ENCODE assay signal across 1 cellular context in the genomic region with DNA sequence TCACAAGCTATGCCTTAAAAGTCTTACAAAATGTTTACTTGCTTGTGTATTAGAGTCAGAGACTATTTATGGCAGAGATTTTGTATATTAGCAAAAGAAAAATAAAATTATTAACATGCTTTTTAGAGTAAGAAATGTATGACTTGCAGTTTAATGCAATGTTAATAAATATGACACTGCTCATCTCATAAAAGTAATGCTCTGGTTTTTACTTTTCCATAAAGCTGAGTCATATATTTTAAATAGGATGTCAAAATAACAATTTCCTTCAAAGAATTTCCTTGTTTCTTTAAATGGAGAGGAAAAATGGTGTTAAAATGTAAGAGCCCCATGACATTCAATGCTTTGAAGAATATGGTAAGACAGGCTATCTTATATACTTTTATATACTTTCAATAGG.
A peak's percentile ranks its signal among the peaks of the same experiment; 100 is the strongest.
TF ChIP-seq lines count a peak whose summit lies in the region.

No MANE protein-coding gene starts in this region.

TF ChIP-seq in K562, 482 proteins besides CTCF, POLR2A, EP300 and RAD21:
- TF ChIP-seq ZNF316 (IDR thresholded peaks at IDR 0.05) (peak; percentile 80), BMI1 (IDR thresholded peaks at IDR 0.05; ENCODE audit: low read length) (no peak), SIN3A (IDR thresholded peaks at IDR 0.05; ENCODE audit: borderline replicate concordance in 2 of 2, control insufficient read depth in 1 of 2, low read depth in 2 of 2, low read length in 2 of 2) (no peak), SMAD4 (CRISPR knock-in tag; conservative IDR thresholded peaks at IDR 0.05) (no peak), ESRRB (CRISPR knock-in tag; IDR thresholded peaks at IDR 0.05; ENCODE audit: borderline replicate concordance) (no peak), ZNF282 (CRISPR knock-in tag; IDR thresholded peaks at IDR 0.05) (no peak), C11orf30 (IDR thresholded peaks at IDR 0.05; ENCODE audit: low read depth) (peak; percentile 28; the same call in 1 of the 2 replicates)
- TF ChIP-seq, protein P1, sequence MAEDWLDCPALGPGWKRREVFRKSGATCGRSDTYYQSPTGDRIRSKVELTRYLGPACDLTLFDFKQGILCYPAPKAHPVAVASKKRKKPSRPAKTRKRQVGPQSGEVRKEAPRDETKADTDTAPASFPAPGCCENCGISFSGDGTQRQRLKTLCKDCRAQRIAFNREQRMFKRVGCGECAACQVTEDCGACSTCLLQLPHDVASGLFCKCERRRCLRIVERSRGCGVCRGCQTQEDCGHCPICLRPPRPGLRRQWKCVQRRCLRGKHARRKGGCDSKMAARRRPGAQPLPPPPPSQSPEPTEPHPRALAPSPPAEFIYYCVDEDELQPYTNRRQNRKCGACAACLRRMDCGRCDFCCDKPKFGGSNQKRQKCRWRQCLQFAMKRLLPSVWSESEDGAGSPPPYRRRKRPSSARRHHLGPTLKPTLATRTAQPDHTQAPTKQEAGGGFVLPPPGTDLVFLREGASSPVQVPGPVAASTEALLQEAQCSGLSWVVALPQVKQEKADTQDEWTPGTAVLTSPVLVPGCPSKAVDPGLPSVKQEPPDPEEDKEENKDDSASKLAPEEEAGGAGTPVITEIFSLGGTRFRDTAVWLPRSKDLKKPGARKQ (CRISPR knock-in tag; IDR thresholded peaks at IDR 0.05) = no peak
